In the genomic region with DNA sequence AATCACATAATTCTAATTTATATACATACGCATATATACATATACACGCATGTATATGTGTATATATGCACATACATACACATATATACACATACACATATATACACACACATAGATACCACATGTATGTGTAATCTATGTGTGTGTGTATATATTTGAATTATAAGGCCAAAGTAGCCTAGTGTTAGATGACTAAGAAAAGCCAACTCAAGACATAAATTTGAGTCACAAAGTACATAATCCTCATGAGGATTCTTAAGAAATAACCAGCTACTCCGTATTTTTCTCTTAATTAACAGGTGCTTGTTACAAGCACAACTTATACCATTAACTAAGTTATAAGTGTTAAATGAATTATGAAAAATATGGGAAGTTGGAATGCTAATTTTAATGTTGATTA, we compare ENCODE assay signal across 29 cellular contexts.
DNase-seq lines count a peak whose midpoint lies in the region; ATAC-seq, FAIRE-seq and TF ChIP-seq lines count a peak whose summit lies in the region.
"Had no signal": no experiment of that assay in that cellular context is flagged by ENCODE, and none has a peak within 500 bp of the region (broad histone marks: within the 10 kb centered on the region; RNA-seq: fewer than 3 reads in every experiment).

No MANE protein-coding gene starts in this region.

- POLR2A ChIA-PET in SK-N-SH (lab: Yijun Ruan, JAX) (no interaction called here), PC-3 (lab: Charles Lee; ENCODE audit: unreplicated experiment) (no interaction called here)

- DNase-seq in SK-N-SH (no peak), PC-3 (peak; percentile 56), bronchial epithelial cell (ENCODE audit: low read depth) (peak; percentile 25), DMS 273 (lab: John Stamatoyannopoulos, UW; ENCODE audit: unreplicated experiment) (no peak)
- no peak for DNase-seq in activated naive CD8-positive, alpha-beta T cell treated with anti-CD3 and anti-CD28 coated beads for 36 hours
- DNase-seq: AML-193; Caco-2; Calu3; CD4-positive, alpha-beta T cell; CD8-positive, alpha-beta T cell; DMS 273 treated with DMSO at 0.1 percent for 48 hours; DMS153; DMS53; DMS79; DND-41; EL; GDM1 had no signal

- H3K27ac Mint-ChIP-seq in activated naive CD8-positive, alpha-beta T cell treated with anti-CD3 and anti-CD28 coated beads for 36 hours: no peak overlapping the region
- H3K27ac Mint-ChIP-seq: B cell; CD4-positive, alpha-beta T cell; CD8-positive, alpha-beta T cell had no signal

- H3K36me3 ChIP-seq in SK-N-SH (replicated peaks in 1 of 2; ENCODE audit: control insufficient read depth in 1 of 2, insufficient read depth in 2 of 2, low read length in 1 of 2): peaks cover 12 to 23% of the 10 kb centered on the region in 2 experiments
- H3K36me3 ChIP-seq in PC-3 (ENCODE audit: low read depth, low read length): peaks cover 8% of the 10 kb centered on the region; the same call in 1 of the 2 replicates
- peaks cover 7% of the 10 kb centered on the region for H3K36me3 ChIP-seq in bronchial epithelial cell (ENCODE audit: control insufficient read depth, insufficient read depth, low read length)

- no peaks in the 10 kb centered on the region for H3K9me3 Mint-ChIP-seq in activated naive CD8-positive, alpha-beta T cell treated with anti-CD3 and anti-CD28 coated beads for 36 hours
- H3K9me3 Mint-ChIP-seq: CD4-positive, alpha-beta T cell; CD8-positive, alpha-beta T cell had no signal

- TF ChIP-seq EP300 in SK-N-SH (IDR thresholded peaks at IDR 0.05; ENCODE audit: borderline replicate concordance in 1 of 2, low read depth in 1 of 2, low read length in 1 of 2): no peak

- no TSS peak for BruUV-seq in PC-3 (replicated peaks; lab: Mats Ljungman, UMichigan)

- H3K4me1 Mint-ChIP-seq in activated naive CD8-positive, alpha-beta T cell treated with anti-CD3 and anti-CD28 coated beads for 36 hours: peaks cover 7% of the 10 kb centered on the region

- H4K20me1 ChIP-seq in SK-N-SH (ENCODE audit: insufficient read depth): no peaks in the 10 kb centered on the region
- no peaks in the 10 kb centered on the region for H4K20me1 ChIP-seq in PC-3 (ENCODE audit: low read length)

- TF ChIP-seq CTCF in SK-N-SH (IDR thresholded peaks at IDR 0.05) (no peak), PC-3 (conservative IDR thresholded peaks at IDR 0.05; ENCODE audit: low read depth, low read length) (no peak), bronchial epithelial cell (IDR thresholded peaks at IDR 0.05; ENCODE audit: insufficient read depth, low read length, severe bottlenecking) (no peak)

- TF ChIP-seq RAD21 in SK-N-SH (IDR thresholded peaks at IDR 0.05; ENCODE audit: low read length): no peak

- no peaks in the 10 kb centered on the region for H3K9me3 ChIP-seq in SK-N-SH
- no peaks in the 10 kb centered on the region for H3K9me3 ChIP-seq in PC-3 (ENCODE audit: low read length)
- H3K9me3 ChIP-seq: A549; BLaER1 treated with 17β-estradiol and CSF1 and Interleukin-3, amounts not matched to agents 10 nM and 100 nM; Caco-2 had no signal

- ATAC-seq in SK-N-SH treated with all-trans-retinoic acid at 6 μM for 48 hours (no peak), PC-3 (peak; percentile 85), GM18519 (IDR thresholded peaks at IDR 0.05; ENCODE audit: low FRiP score, unreplicated experiment) (no peak)
- ATAC-seq: A549; CD8-positive, alpha-beta T cell; GM12878 had no signal

- intact Hi-C loops in PC-3 (cut with micrococcal nuclease): no loop called here

- no peak overlapping the region for H2AFZ ChIP-seq in SK-N-SH (ENCODE audit: low read depth)
- no peak overlapping the region for H2AFZ ChIP-seq in PC-3 (ENCODE audit: low read length)

- no peak overlapping the region for H3K9ac ChIP-seq in SK-N-SH
- H3K9ac ChIP-seq in PC-3 (ENCODE audit: low read length): no peak overlapping the region
- H3K9ac ChIP-seq: BLaER1 treated with 17β-estradiol and CSF1 and Interleukin-3, amounts not matched to agents 10 nM and 100 nM had no signal

- H3K9me2 ChIP-seq in SK-N-SH (no peaks in the 10 kb centered on the region), PC-3 (replicated peaks; ENCODE audit: low read length) (no peaks in the 10 kb centered on the region)

- H3K27me3 ChIP-seq in SK-N-SH (ENCODE audit: insufficient read depth) (no peaks in the 10 kb centered on the region), PC-3 (ENCODE audit: low read length) (no peaks in the 10 kb centered on the region), bronchial epithelial cell (ENCODE audit: control insufficient read depth, insufficient read depth, low read length) (no peaks in the 10 kb centered on the region)
- H3K27me3 ChIP-seq: BLaER1 treated with 17β-estradiol and CSF1 and Interleukin-3, amounts not matched to agents 10 nM and 100 nM had no signal

- H3K27ac ChIP-seq in SK-N-SH (ENCODE audit: low read depth in 2 of 2, low read length in 1 of 2) (peak overlapping the region; percentile 11 to 99; a peak in 3 of 4 replicates), PC-3 (ENCODE audit: low read length) (no peak overlapping the region)
- H3K27ac ChIP-seq: 22Rv1; A549; BLaER1 treated with 17β-estradiol and CSF1 and Interleukin-3, amounts not matched to agents 10 nM and 100 nM; C4-2B had no signal

- H3K79me2 ChIP-seq in SK-N-SH (ENCODE audit: insufficient read depth) (no peaks in the 10 kb centered on the region), PC-3 (ENCODE audit: low read length) (no peaks in the 10 kb centered on the region)

- CTCF ChIA-PET in SK-N-SH (lab: Yijun Ruan, JAX): no interaction called here
- CTCF ChIA-PET in PC-3 (lab: Charles Lee): no interaction called here

- no peak overlapping the region for H3K4me3 Mint-ChIP-seq in activated naive CD8-positive, alpha-beta T cell treated with anti-CD3 and anti-CD28 coated beads for 36 hours
- H3K4me3 Mint-ChIP-seq: B cell; CD4-positive, alpha-beta T cell; CD8-positive, alpha-beta T cell had no signal

- 91% methylated on average over 3 of the region's 3 CpGs for WGBS in SK-N-SH (ENCODE audit: low lambda C conversion rate)

- no peak for FAIRE-seq in bronchial epithelial cell (lab: Jason Lieb, UNC)
- FAIRE-seq: A549, D721Med, GM12878, GM12892, GM18507, GM19239 had no signal

- no peak overlapping the region for H3K4me2 ChIP-seq in SK-N-SH
- no peak overlapping the region for H3K4me2 ChIP-seq in PC-3 (ENCODE audit: low read length)
- H3K4me2 ChIP-seq: A549; BLaER1 treated with 17β-estradiol and CSF1 and Interleukin-3, amounts not matched to agents 10 nM and 100 nM had no signal

- peaks cover 18% of the 10 kb centered on the region for H3K36me3 Mint-ChIP-seq in activated naive CD8-positive, alpha-beta T cell treated with anti-CD3 and anti-CD28 coated beads for 36 hours

- H3F3A ChIP-seq in SK-N-SH (replicated peaks; ENCODE audit: insufficient read depth): peaks cover 13% of the 10 kb centered on the region
- no peaks in the 10 kb centered on the region for H3F3A ChIP-seq in PC-3 (ENCODE audit: low read length, unreplicated experiment)

- no peak overlapping the region for H3K4me3 ChIP-seq in SK-N-SH (ENCODE audit: low read depth in 2 of 2, low read length in 1 of 2)
- H3K4me3 ChIP-seq in PC-3 (ENCODE audit: low read length): no peak overlapping the region
- H3K4me3 ChIP-seq in bronchial epithelial cell (ENCODE audit: low read depth, low read length): no peak overlapping the region
- H3K4me3 ChIP-seq: A549; BLaER1 treated with 17β-estradiol and CSF1 and Interleukin-3, amounts not matched to agents 10 nM and 100 nM; GM12878 had no signal

- H3K4me1 ChIP-seq in SK-N-SH (ENCODE audit: control insufficient read depth in 1 of 2, insufficient read depth in 2 of 2, low read depth in 1 of 2, low read length in 1 of 2) (peaks cover 4 to 37% of the 10 kb centered on the region in 2 experiments; a peak in 3 of 4 replicates), PC-3 (ENCODE audit: insufficient read depth, low read length) (0 out of 2 replicates have a peak, but pooled peaks cover 4% of the 10 kb centered on the region)
- H3K4me1 ChIP-seq: Caco-2 had no signal

- H3K27me3 Mint-ChIP-seq in activated naive CD8-positive, alpha-beta T cell treated with anti-CD3 and anti-CD28 coated beads for 36 hours: no peaks in the 10 kb centered on the region
- H3K27me3 Mint-ChIP-seq: B cell; CD4-positive, alpha-beta T cell had no signal

TF ChIP-seq in SK-N-SH, 30 proteins besides CTCF, POLR2A, EP300 and RAD21 (continues in another document):
- no peak for TF ChIP-seq RCOR1 (IDR thresholded peaks at IDR 0.05; ENCODE audit: low read length)
- TF ChIP-seq, protein P1, sequence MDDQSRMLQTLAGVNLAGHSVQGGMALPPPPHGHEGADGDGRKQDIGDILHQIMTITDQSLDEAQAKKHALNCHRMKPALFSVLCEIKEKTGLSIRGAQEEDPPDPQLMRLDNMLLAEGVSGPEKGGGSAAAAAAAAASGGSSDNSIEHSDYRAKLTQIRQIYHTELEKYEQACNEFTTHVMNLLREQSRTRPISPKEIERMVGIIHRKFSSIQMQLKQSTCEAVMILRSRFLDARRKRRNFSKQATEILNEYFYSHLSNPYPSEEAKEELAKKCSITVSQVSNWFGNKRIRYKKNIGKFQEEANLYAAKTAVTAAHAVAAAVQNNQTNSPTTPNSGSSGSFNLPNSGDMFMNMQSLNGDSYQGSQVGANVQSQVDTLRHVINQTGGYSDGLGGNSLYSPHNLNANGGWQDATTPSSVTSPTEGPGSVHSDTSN (IDR thresholded peaks at IDR 0.05): no peak
- TF ChIP-seq NRF1 (IDR thresholded peaks at IDR 0.05; ENCODE audit: low read depth, low read length): no peak

TF ChIP-seq in SK-N-SH treated with all-trans-retinoic acid at 6 μM for 48 hours, 23 proteins besides CTCF, POLR2A, EP300 and RAD21:
- TF ChIP-seq TOX (CRISPR knock-in tag; IDR thresholded peaks at IDR 0.05; ENCODE audit: borderline replicate concordance) (no peak), ZNF70 (CRISPR knock-in tag; IDR thresholded peaks at IDR 0.05) (no peak)
- TF ChIP-seq, protein P2, sequence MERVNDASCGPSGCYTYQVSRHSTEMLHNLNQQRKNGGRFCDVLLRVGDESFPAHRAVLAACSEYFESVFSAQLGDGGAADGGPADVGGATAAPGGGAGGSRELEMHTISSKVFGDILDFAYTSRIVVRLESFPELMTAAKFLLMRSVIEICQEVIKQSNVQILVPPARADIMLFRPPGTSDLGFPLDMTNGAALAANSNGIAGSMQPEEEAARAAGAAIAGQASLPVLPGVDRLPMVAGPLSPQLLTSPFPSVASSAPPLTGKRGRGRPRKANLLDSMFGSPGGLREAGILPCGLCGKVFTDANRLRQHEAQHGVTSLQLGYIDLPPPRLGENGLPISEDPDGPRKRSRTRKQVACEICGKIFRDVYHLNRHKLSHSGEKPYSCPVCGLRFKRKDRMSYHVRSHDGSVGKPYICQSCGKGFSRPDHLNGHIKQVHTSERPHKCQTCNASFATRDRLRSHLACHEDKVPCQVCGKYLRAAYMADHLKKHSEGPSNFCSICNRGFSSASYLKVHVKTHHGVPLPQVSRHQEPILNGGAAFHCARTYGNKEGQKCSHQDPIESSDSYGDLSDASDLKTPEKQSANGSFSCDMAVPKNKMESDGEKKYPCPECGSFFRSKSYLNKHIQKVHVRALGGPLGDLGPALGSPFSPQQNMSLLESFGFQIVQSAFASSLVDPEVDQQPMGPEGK (CRISPR knock-in tag; IDR thresholded peaks at IDR 0.05; ENCODE audit: borderline replicate concordance): no peak
TF ChIP-seq in SK-N-SH treated with all-trans-retinoic acid at 6 μM for 48 hours: peak in this region for 0.

Comparison
In these comparisons a context has a peak if more than half of its experiments do, and no peak if none do; other contexts are left out.
1. DNase-seq: peak in PC-3 (single experiment) and bronchial epithelial cell (single experiment); none in SK-N-SH (single experiment), activated naive CD8-positive, alpha-beta T cell treated with anti-CD3 and anti-CD28 coated beads for 36 hours (single experiment) and DMS 273 (single experiment).